In genomic region chr2:144324446-144325045, GRCh38 we compare ENCODE assay signal across 10 cellular contexts.
A peak's percentile ranks its signal among the peaks of the same experiment; 100 is the strongest.
DNase-seq lines count a peak whose midpoint lies in the region; ATAC-seq, FAIRE-seq and TF ChIP-seq lines count a peak whose summit lies in the region.
"Had no signal": no experiment of that assay in that cellular context is flagged by ENCODE, and none has a peak within 500 bp of the region (broad histone marks: within the 10 kb centered on the region; RNA-seq: fewer than 3 reads in every experiment).

No MANE protein-coding gene starts in this region.

- H3K27me3 ChIP-seq in BE2C = no peaks in the 10 kb centered on the region

- no peaks in the 10 kb centered on the region for H3K4me1 ChIP-seq in BE2C

- peaks cover 0 to 3% (median 0%) of the 10 kb centered on the region in 3 donors for H3K27me3 Mint-ChIP-seq in CD14-positive monocyte (ENCODE audit: low read depth in 3 of 3)

- peaks cover 4 to 13% of the 10 kb centered on the region in 2 donors for H3K36me3 Mint-ChIP-seq in CD14-positive monocyte

- intact Hi-C loops in CD14-positive monocyte (cut with micrococcal nuclease) = no loop called here

- peaks cover 8% of the 10 kb centered on the region for H3K4me1 Mint-ChIP-seq in CD14-positive monocyte

- TF ChIP-seq CTCF in CD14-positive monocyte (IDR thresholded peaks at IDR 0.05) = no peak
- TF ChIP-seq CTCF in BE2C (IDR thresholded peaks at IDR 0.05; ENCODE audit: low read depth, low read length) = no peak

- no peak overlapping the region for H3K27ac ChIP-seq in epithelial cell of prostate
- H3K27ac ChIP-seq: lower lobe of right lung had no signal

- no peak for TF ChIP-seq POLR2A in GM12891 (IDR thresholded peaks at IDR 0.05; ENCODE audit: low read depth, low read length)

- H3K4me3 Mint-ChIP-seq in CD14-positive monocyte = no peak overlapping the region

- ATAC-seq in GM21515 (IDR thresholded peaks at IDR 0.05; ENCODE audit: unreplicated experiment) (peak; percentile 36), HG03565 (IDR thresholded peaks at IDR 0.05; ENCODE audit: unreplicated experiment) (peak; percentile 30)

- DNase-seq in GM12891 (ENCODE audit: insufficient read length, low spot score) (no peak), epithelial cell of prostate (ENCODE audit: low read depth, low spot score) (peak; percentile 10), SW480 (ENCODE audit: low spot score) (no peak), CD14-positive monocyte (ENCODE audit: low spot score) (no peak), NCI-H1417 (lab: John Stamatoyannopoulos, UW) (no peak), BE2C (no peak)
- DNase-seq: cortex of kidney, lower lobe of right lung had no signal

- no peak overlapping the region for H3K27ac Mint-ChIP-seq in CD14-positive monocyte

- no peaks in the 10 kb centered on the region for H3K9me3 ChIP-seq in BE2C
- H3K9me3 ChIP-seq: lower lobe of right lung had no signal

- no peaks in the 10 kb centered on the region for H3K36me3 ChIP-seq in BE2C
- H3K36me3 ChIP-seq: lower lobe of right lung had no signal

- FAIRE-seq in GM12891 (lab: Jason Lieb, UNC) = peak; percentile 35

- H3K4me3 ChIP-seq in BE2C (ENCODE audit: low read depth, low read length) = no peak overlapping the region
- H3K4me3 ChIP-seq: lower lobe of right lung had no signal

- H3K9me3 Mint-ChIP-seq in CD14-positive monocyte = no peaks in the 10 kb centered on the region

TF ChIP-seq in GM12891, 5 proteins besides CTCF, POLR2A, EP300 and RAD21:
- no peak for TF ChIP-seq TAF1 (IDR thresholded peaks at IDR 0.05; ENCODE audit: low read depth, low read length)
- no peak for TF ChIP-seq POLR2AphosphoS5 (IDR thresholded peaks at IDR 0.05; ENCODE audit: low read depth, low read length)
- TF ChIP-seq PAX5 (IDR thresholded peaks at IDR 0.05; ENCODE audit: insufficient read depth, low read length, severe bottlenecking) = no peak
- TF ChIP-seq POU2F2 (IDR thresholded peaks at IDR 0.05; ENCODE audit: low read depth, low read length) = no peak
- TF ChIP-seq SPI1 (IDR thresholded peaks at IDR 0.05; ENCODE audit: low read depth, low read length) = no peak
